In genomic region chr12:121465921-121466799, GRCh38 we compare ENCODE assay signal across 8 cellular contexts.
DNase-seq lines count a peak whose midpoint lies in the region; ATAC-seq and TF ChIP-seq lines count a peak whose summit lies in the region.

No MANE protein-coding gene starts in this region.

- peak overlapping the region; percentile 80 for H3K4me3 ChIP-seq in OCI-LY7 (ENCODE audit: low read depth, low read length, poor library complexity, severe bottlenecking)

- peaks cover 7% of the 10 kb centered on the region; the same call in 1 of the 2 replicates for H4K20me1 ChIP-seq in OCI-LY7 (ENCODE audit: insufficient read depth, low read length)

- intact Hi-C loops in OCI-LY7 (cut with micrococcal nuclease; ENCODE audit: unreplicated experiment), result loop anchor here (1.0 kb wide), 1 partner anchor 66 kb away; the partner anchor contains the start of gene RNF34

- peak; percentile 33; the same call in 1 of the 2 replicates for TF ChIP-seq CTCF in OCI-LY7 (conservative IDR thresholded peaks at IDR 0.05; ENCODE audit: low read length)

- peak overlapping the region; percentile 69 for H3K27ac ChIP-seq in OCI-LY7 (ENCODE audit: low read depth, low read length, poor library complexity, severe bottlenecking)

- no peaks in the 10 kb centered on the region for H3K9me3 ChIP-seq in OCI-LY7 (ENCODE audit: low read length)

- H3K4me1 ChIP-seq in OCI-LY7 (ENCODE audit: insufficient read depth, low read length, poor library complexity, severe bottlenecking), result peaks cover 34% of the 10 kb centered on the region

- CTCF ChIA-PET in OCI-LY7 (lab: Charles Lee; ENCODE audit: unreplicated experiment), result no interaction called here

- ATAC-seq in HG02943 (IDR thresholded peaks at IDR 0.05; ENCODE audit: low read depth, unreplicated experiment), result peak; percentile 17

- BruUV-seq in OCI-LY7 (replicated peaks; lab: Mats Ljungman, UMichigan), result TSS peak; percentile 75

- POLR2A ChIA-PET in OCI-LY7 (lab: Charles Lee), result interaction anchor here (0.6 to 2.0 kb wide), 4 partner anchors 49 to 95 kb away, joined by 3 to 4 read pairs (median 3); no protein-coding TSS in a partner anchor

- DNase-seq in NCI-H82 (lab: John Stamatoyannopoulos, UW) (peak; percentile 67), NCI-H82 treated with DMSO at 0.1 percent for 48 hours (lab: John Stamatoyannopoulos, UW; ENCODE audit: unreplicated experiment) (no peak), OCI-LY7 (ENCODE audit: low spot score) (peak; percentile 62), activated gamma-delta T cell treated with Interleukin-2 at 50 U/mL for 16 hours (peak; percentile 34), hepatic stellate cell (ENCODE audit: low spot score) (peak; percentile 44), midbrain (lab: John Stamatoyannopoulos, UW) (no peak)
- DNase-seq in stimulated activated CD4-positive, alpha-beta T cell treated with anti-CD3 and anti-CD28 coated beads, Interleukin-12 subunit alpha, Interleukin-12 subunit beta, amount 100 ng/mL, for 24 hours (ENCODE audit: low read depth in 2 of 2), result peak; percentile 21 to 25

- peaks cover 49% of the 10 kb centered on the region for H3K79me2 ChIP-seq in OCI-LY7 (ENCODE audit: insufficient read depth, low read depth, low read length)

- H3K4me2 ChIP-seq in OCI-LY7 (ENCODE audit: low read length), result peak overlapping the region; percentile 89

- H3K9me2 ChIP-seq in OCI-LY7 (ENCODE audit: insufficient read depth, low read length), result no peaks in the 10 kb centered on the region

- peak overlapping the region; percentile 4; the same call in 1 of the 2 replicates for H2AFZ ChIP-seq in OCI-LY7 (ENCODE audit: low read length)

- peaks cover 15% of the 10 kb centered on the region for H3K36me3 ChIP-seq in OCI-LY7 (ENCODE audit: insufficient read depth, low read length)

Comparison
In these comparisons a context has a peak if more than half of its experiments do, and no peak if none do; other contexts are left out.
1. DNase-seq: peak in NCI-H82 (single experiment), OCI-LY7 (single experiment), activated gamma-delta T cell treated with Interleukin-2 at 50 U/mL for 16 hours (single experiment), hepatic stellate cell (single experiment) and stimulated activated CD4-positive, alpha-beta T cell treated with anti-CD3 and anti-CD28 coated beads, Interleukin-12 subunit alpha, Interleukin-12 subunit beta, amount 100 ng/mL, for 24 hours (2 of 2); none in NCI-H82 treated with DMSO at 0.1 percent for 48 hours (single experiment) and midbrain (single experiment).